ENCODE assay signal across 18 cellular contexts in genomic region chr5:32392039-32392438, GRCh38.
"Had no signal": no experiment of that assay in that cellular context is flagged by ENCODE, and none has a peak within 500 bp of the region (broad histone marks: within the 10 kb centered on the region; RNA-seq: fewer than 3 reads in every experiment).

No MANE protein-coding gene starts in this region.

- H3K9me3 Mint-ChIP-seq: activated naive CD4-positive, alpha-beta T cell treated with anti-CD3 and anti-CD28 coated beads, Interleukin-2, amount 50 U/mL, for 72 hours; activated T-cell treated with anti-CD3 and anti-CD28 coated beads, Interleukin-2, amount 50 U/mL, for 24 hours; brain; dendritic cell treated with granulocyte-macrophage colony-stimulating factor and Interleukin-4, amounts not matched to agents 40 ng/mL and 50 ng/mL, for 4 days; naive thymus-derived CD8-positive, alpha-beta T cell had no signal

- H3K4me1 ChIP-seq: lower lobe of right lung, prostate gland, thyroid gland had no signal

- H3K4me3 ChIP-seq: lower lobe of right lung, prostate gland, thyroid gland had no signal

- H3K36me3 ChIP-seq: prostate gland had no signal

- H3K27ac Mint-ChIP-seq: activated T-cell treated with anti-CD3 and anti-CD28 coated beads, Interleukin-2, amount 50 U/mL, for 24 hours; dendritic cell treated with granulocyte-macrophage colony-stimulating factor and Interleukin-4, amounts not matched to agents 40 ng/mL and 50 ng/mL, for 4 days had no signal

- DNase-seq: activated CD4-positive, alpha-beta T cell treated with anti-CD3 and anti-CD28 coated beads, Interleukin-2, amount 50 U/mL, for 48 hours; activated CD8-positive, alpha-beta memory T cell treated with anti-CD3 and anti-CD28 coated beads, Interleukin-2, amount 10 ng/mL, durations not matched to agents 7 days and 5 days; activated effector memory CD4-positive, alpha-beta T cell treated with Interleukin-2 at 50 U/mL for 16 hours; activated T-cell treated with anti-CD3 and anti-CD28 coated beads, Interleukin-2, amount 50 U/mL, for 24 hours; amniotic stem cell; effector memory CD4-positive, alpha-beta T cell; head of caudate nucleus; left cardiac atrium; lower lobe of right lung; naive thymus-derived CD8-positive, alpha-beta T cell; small intestine; thyroid gland; WERI-Rb-1 had no signal

- H3K4me3 Mint-ChIP-seq: activated CD8-positive, alpha-beta memory T cell treated with anti-CD3 and anti-CD28 coated beads, Interleukin-2, amount 10 ng/mL, durations not matched to agents 7 days and 5 days; activated T-cell treated with anti-CD3 and anti-CD28 coated beads, Interleukin-2, amount 50 U/mL, for 24 hours; brain; dendritic cell treated with granulocyte-macrophage colony-stimulating factor and Interleukin-4, amounts not matched to agents 40 ng/mL and 50 ng/mL, for 4 days; naive thymus-derived CD8-positive, alpha-beta T cell had no signal

- H3K27me3 Mint-ChIP-seq: activated CD8-positive, alpha-beta memory T cell treated with anti-CD3 and anti-CD28 coated beads, Interleukin-2, amount 10 ng/mL, durations not matched to agents 7 days and 5 days; activated T-cell treated with anti-CD3 and anti-CD28 coated beads, Interleukin-2, amount 50 U/mL, for 24 hours; brain; dendritic cell treated with granulocyte-macrophage colony-stimulating factor and Interleukin-4, amounts not matched to agents 40 ng/mL and 50 ng/mL, for 4 days; naive thymus-derived CD8-positive, alpha-beta T cell had no signal

- H3K9me3 ChIP-seq: lower lobe of right lung, prostate gland, thyroid gland had no signal

- H3K27ac ChIP-seq: lower lobe of right lung, prostate gland, thyroid gland, WERI-Rb-1 had no signal

- H3K27me3 ChIP-seq: thyroid gland had no signal

- ATAC-seq: activated CD8-positive, alpha-beta memory T cell treated with anti-CD3 and anti-CD28 coated beads, Interleukin-2, amount 10 ng/mL, durations not matched to agents 7 days and 5 days; activated naive CD4-positive, alpha-beta T cell treated with anti-CD3 and anti-CD28 coated beads, Interleukin-2, amount 50 U/mL, for 72 hours; lower lobe of right lung; naive thymus-derived CD8-positive, alpha-beta T cell; right cardiac atrium had no signal
